19 cellular contexts compared by ENCODE assay signal in the genomic region with DNA sequence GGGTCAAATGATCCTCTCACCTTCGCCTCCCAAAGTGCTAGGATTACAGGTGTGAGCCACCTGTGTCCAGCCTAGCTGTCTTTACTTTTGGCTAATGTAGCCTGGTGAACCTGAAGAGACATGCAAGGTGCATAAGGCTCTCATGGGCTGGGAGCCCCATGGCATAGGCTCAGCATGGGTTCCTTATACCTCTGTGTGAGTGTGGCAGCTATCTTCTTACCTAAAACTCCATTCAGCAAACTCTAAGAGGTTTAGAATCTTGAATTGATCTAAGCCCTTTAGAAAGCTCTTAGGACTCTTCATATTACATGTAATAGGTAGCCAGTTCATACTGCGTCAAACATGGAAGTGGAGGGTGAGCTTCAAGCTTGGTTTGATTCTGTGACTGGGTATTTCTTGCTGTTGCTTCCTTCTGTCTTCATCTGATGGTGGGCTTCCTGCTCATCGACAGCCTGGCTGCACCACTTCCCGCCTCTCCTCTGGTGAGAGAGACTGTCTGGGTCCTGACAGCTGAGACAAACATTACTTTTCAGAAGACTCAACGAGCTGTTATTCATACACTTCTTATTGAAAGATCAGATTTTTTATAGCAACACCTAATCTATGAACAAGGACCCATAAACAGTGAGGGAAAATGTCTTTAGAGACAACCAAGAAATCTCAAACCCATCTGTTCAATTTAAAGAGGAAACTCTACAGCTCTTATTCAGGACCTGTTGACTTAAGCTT. TPM values are rescaled to one million over a fixed set of nuclear protein-coding genes. Genes with fewer than 3 reads are reported as not detected.
DNase-seq lines count a peak whose midpoint lies in the region; ATAC-seq lines count a peak whose summit lies in the region.
"Had no signal": no experiment of that assay in that cellular context is flagged by ENCODE, and none has a peak within 500 bp of the region (broad histone marks: within the 10 kb centered on the region; RNA-seq: fewer than 3 reads in every experiment).

No MANE protein-coding gene starts in this region.

- DNase-seq in activated CD4-positive, alpha-beta T cell treated with anti-CD3 and anti-CD28 coated beads, Interleukin-2, amount 10 ng/mL, durations not matched to agents 7 days and 5 days = peak; percentile 29
- DNase-seq in activated CD4-positive, alpha-beta T cell treated with anti-CD3 and anti-CD28 coated beads for 4 hours = no peak
- DNase-seq in T-cell (peak in 20 of 34 experiments; percentile 8 to 46 (median 24)), SW480 (ENCODE audit: low spot score) (no peak), DMS114 treated with DMSO at 0.1 percent for 48 hours (lab: John Stamatoyannopoulos, UW; ENCODE audit: unreplicated experiment) (no peak)
- DNase-seq in effector memory CD8-positive, alpha-beta T cell = no peak
- no peak for DNase-seq in stimulated activated naive CD8-positive, alpha-beta T cell treated with anti-CD3 and anti-CD28 coated beads, Interleukin-15, amount 100 ng/mL, for 72 hours
- DNase-seq: activated CD4-positive, alpha-beta T cell treated with anti-CD3 and anti-CD28 coated beads for 1 hour; activated T-cell treated with anti-CD3 and anti-CD28 coated beads, Interleukin-2, amount 50 U/mL, for 24 hours; amygdala; cerebellar nuclear complex; EL; left ventricle myocardium superior; NCI-H1105; stimulated activated CD4-positive, alpha-beta T cell treated with anti-CD3 and anti-CD28 coated beads, Interleukin-12 subunit alpha, Interleukin-12 subunit beta, amount 100 ng/mL, for 4 hours; stimulated activated naive B cell treated with anti-CD40 and anti-IgM and Interleukin-4, amounts not matched to agents 10 μg/mL and 1 μg/mL and 100 μg/mL, for 72 hours; uterus had no signal

- no peaks in the 10 kb centered on the region for H3K9me3 Mint-ChIP-seq in activated CD4-positive, alpha-beta T cell treated with anti-CD3 and anti-CD28 coated beads, Interleukin-2, amount 10 ng/mL, durations not matched to agents 7 days and 5 days
- no peaks in the 10 kb centered on the region for H3K9me3 Mint-ChIP-seq in T-cell
- H3K9me3 Mint-ChIP-seq in effector memory CD8-positive, alpha-beta T cell = no peaks in the 10 kb centered on the region
- no peaks in the 10 kb centered on the region for H3K9me3 Mint-ChIP-seq in stimulated activated naive CD8-positive, alpha-beta T cell treated with anti-CD3 and anti-CD28 coated beads, Interleukin-15, amount 100 ng/mL, for 72 hours
- H3K9me3 Mint-ChIP-seq: activated T-cell treated with anti-CD3 and anti-CD28 coated beads, Interleukin-2, amount 50 U/mL, for 24 hours; IgD-negative memory B cell; stimulated activated naive B cell treated with anti-CD40 and anti-IgM and Interleukin-4, amounts not matched to agents 10 μg/mL and 1 μg/mL and 100 μg/mL, for 72 hours had no signal

- POLR2A ChIA-PET in activated CD4-positive, alpha-beta T cell treated with anti-CD3 and anti-CD28 coated beads, Interleukin-2, amount 10 ng/mL, durations not matched to agents 7 days and 5 days (lab: Charles Lee) = no interaction called here
- POLR2A ChIA-PET in T-cell (lab: Charles Lee) = interaction anchor here in 1 of 2 donors (1.3 kb wide), 1 partner anchor 71 kb away, joined by 4 read pairs; no protein-coding TSS in a partner anchor

- no peaks in the 10 kb centered on the region for H3K36me3 Mint-ChIP-seq in activated CD4-positive, alpha-beta T cell treated with anti-CD3 and anti-CD28 coated beads, Interleukin-2, amount 10 ng/mL, durations not matched to agents 7 days and 5 days (ENCODE audit: low read depth)
- no peaks in the 10 kb centered on the region for H3K36me3 Mint-ChIP-seq in T-cell
- peaks cover 3% of the 10 kb centered on the region for H3K36me3 Mint-ChIP-seq in effector memory CD8-positive, alpha-beta T cell (ENCODE audit: insufficient read depth)
- H3K36me3 Mint-ChIP-seq: IgD-negative memory B cell had no signal

- H3K4me3 Mint-ChIP-seq in activated CD4-positive, alpha-beta T cell treated with anti-CD3 and anti-CD28 coated beads, Interleukin-2, amount 10 ng/mL, durations not matched to agents 7 days and 5 days = no peak overlapping the region
- H3K4me3 Mint-ChIP-seq in T-cell = peak overlapping the region in 1 of 3 donors; percentile 29
- H3K4me3 Mint-ChIP-seq in effector memory CD8-positive, alpha-beta T cell = no peak overlapping the region
- peak overlapping the region in 1 of 2 donors; percentile 34 for H3K4me3 Mint-ChIP-seq in stimulated activated naive CD8-positive, alpha-beta T cell treated with anti-CD3 and anti-CD28 coated beads, Interleukin-15, amount 100 ng/mL, for 72 hours
- H3K4me3 Mint-ChIP-seq: activated T-cell treated with anti-CD3 and anti-CD28 coated beads, Interleukin-2, amount 50 U/mL, for 24 hours; IgD-negative memory B cell; stimulated activated naive B cell treated with anti-CD40 and anti-IgM and Interleukin-4, amounts not matched to agents 10 μg/mL and 1 μg/mL and 100 μg/mL, for 72 hours had no signal

- H3K27ac Mint-ChIP-seq in activated CD4-positive, alpha-beta T cell treated with anti-CD3 and anti-CD28 coated beads, Interleukin-2, amount 10 ng/mL, durations not matched to agents 7 days and 5 days = peak overlapping the region; percentile 71
- peak overlapping the region; percentile 81 to 88 for H3K27ac Mint-ChIP-seq in T-cell
- H3K27ac Mint-ChIP-seq in effector memory CD8-positive, alpha-beta T cell = peak overlapping the region; percentile 11 to 16
- H3K27ac Mint-ChIP-seq in stimulated activated naive CD8-positive, alpha-beta T cell treated with anti-CD3 and anti-CD28 coated beads, Interleukin-15, amount 100 ng/mL, for 72 hours = peak overlapping the region in 1 of 2 donors; percentile 51
- H3K27ac Mint-ChIP-seq: activated T-cell treated with anti-CD3 and anti-CD28 coated beads, Interleukin-2, amount 50 U/mL, for 24 hours; IgD-negative memory B cell; stimulated activated naive B cell treated with anti-CD40 and anti-IgM and Interleukin-4, amounts not matched to agents 10 μg/mL and 1 μg/mL and 100 μg/mL, for 72 hours had no signal

- CTCF ChIA-PET in activated CD4-positive, alpha-beta T cell treated with anti-CD3 and anti-CD28 coated beads, Interleukin-2, amount 10 ng/mL, durations not matched to agents 7 days and 5 days (lab: Charles Lee) = interaction anchor here (1.0 to 2.1 kb wide), 4 partner anchors 11 to 126 kb away, joined by 3 to 6 read pairs (median 4); no protein-coding TSS in a partner anchor
- CTCF ChIA-PET in T-cell (lab: Charles Lee) = no interaction called here

- ATAC-seq in T-cell (replicated peaks in 1 of 4) = peak; percentile 87 to 93 (median 92)
- ATAC-seq in effector memory CD8-positive, alpha-beta T cell (replicated peaks) = peak; percentile 48
- peak; percentile 61 for ATAC-seq in stimulated activated naive CD8-positive, alpha-beta T cell treated with anti-CD3 and anti-CD28 coated beads, Interleukin-15, amount 100 ng/mL, for 72 hours
- ATAC-seq in GM18858 (IDR thresholded peaks at IDR 0.05; ENCODE audit: unreplicated experiment) = no peak
- ATAC-seq: left ventricle myocardium superior; stimulated activated naive B cell treated with anti-CD40 and anti-IgM and Interleukin-4, amounts not matched to agents 10 μg/mL and 1 μg/mL and 100 μg/mL, for 72 hours had no signal

- H3K27me3 Mint-ChIP-seq in activated CD4-positive, alpha-beta T cell treated with anti-CD3 and anti-CD28 coated beads, Interleukin-2, amount 10 ng/mL, durations not matched to agents 7 days and 5 days = no peaks in the 10 kb centered on the region
- no peaks in the 10 kb centered on the region for H3K27me3 Mint-ChIP-seq in T-cell
- H3K27me3 Mint-ChIP-seq in effector memory CD8-positive, alpha-beta T cell = peaks cover 0 to 7% of the 10 kb centered on the region in 2 donors
- H3K27me3 Mint-ChIP-seq in stimulated activated naive CD8-positive, alpha-beta T cell treated with anti-CD3 and anti-CD28 coated beads, Interleukin-15, amount 100 ng/mL, for 72 hours = no peaks in the 10 kb centered on the region
- H3K27me3 Mint-ChIP-seq: activated T-cell treated with anti-CD3 and anti-CD28 coated beads, Interleukin-2, amount 50 U/mL, for 24 hours; IgD-negative memory B cell; stimulated activated naive B cell treated with anti-CD40 and anti-IgM and Interleukin-4, amounts not matched to agents 10 μg/mL and 1 μg/mL and 100 μg/mL, for 72 hours had no signal

- H3K4me1 Mint-ChIP-seq in activated CD4-positive, alpha-beta T cell treated with anti-CD3 and anti-CD28 coated beads, Interleukin-2, amount 10 ng/mL, durations not matched to agents 7 days and 5 days = peaks cover 22% of the 10 kb centered on the region
- H3K4me1 Mint-ChIP-seq in T-cell = peaks cover 8 to 12% (median 9%) of the 10 kb centered on the region in 3 donors
- H3K4me1 Mint-ChIP-seq in effector memory CD8-positive, alpha-beta T cell (ENCODE audit: low read depth in 2 of 2) = peaks cover 0 to 5% of the 10 kb centered on the region in 2 donors
- peaks cover 18% of the 10 kb centered on the region for H3K4me1 Mint-ChIP-seq in stimulated activated naive CD8-positive, alpha-beta T cell treated with anti-CD3 and anti-CD28 coated beads, Interleukin-15, amount 100 ng/mL, for 72 hours

RNA-seq across cellular contexts. Expression of gene TKT, which starts 19.3 kb away (rescaled TPM):
- 100 to 1,000 TPM; 224 to 228 TPM for total RNA-seq in activated CD4-positive, alpha-beta T cell treated with anti-CD3 and anti-CD28 coated beads, Interleukin-2, amount 10 ng/mL, durations not matched to agents 7 days and 5 days
- 100 to 1,000 TPM in 4 of 5 donors, 10 to 100 TPM in 1; 98.2 to 139 (median 118) TPM for total RNA-seq in T-cell

Comparison
In these comparisons a context has a peak if more than half of its experiments do, and no peak if none do; other contexts are left out.
1. DNase-seq: peak in activated CD4-positive, alpha-beta T cell treated with anti-CD3 and anti-CD28 coated beads, Interleukin-2, amount 10 ng/mL, durations not matched to agents 7 days and 5 days (single experiment) and T-cell (20 of 34); none in activated CD4-positive, alpha-beta T cell treated with anti-CD3 and anti-CD28 coated beads for 4 hours (0 of 2), effector memory CD8-positive, alpha-beta T cell (0 of 3), stimulated activated naive CD8-positive, alpha-beta T cell treated with anti-CD3 and anti-CD28 coated beads, Interleukin-15, amount 100 ng/mL, for 72 hours (0 of 2), SW480 (single experiment) and DMS114 treated with DMSO at 0.1 percent for 48 hours (single experiment).